Comparison of ENCODE assay signal across 26 cellular contexts in the genomic region with DNA sequence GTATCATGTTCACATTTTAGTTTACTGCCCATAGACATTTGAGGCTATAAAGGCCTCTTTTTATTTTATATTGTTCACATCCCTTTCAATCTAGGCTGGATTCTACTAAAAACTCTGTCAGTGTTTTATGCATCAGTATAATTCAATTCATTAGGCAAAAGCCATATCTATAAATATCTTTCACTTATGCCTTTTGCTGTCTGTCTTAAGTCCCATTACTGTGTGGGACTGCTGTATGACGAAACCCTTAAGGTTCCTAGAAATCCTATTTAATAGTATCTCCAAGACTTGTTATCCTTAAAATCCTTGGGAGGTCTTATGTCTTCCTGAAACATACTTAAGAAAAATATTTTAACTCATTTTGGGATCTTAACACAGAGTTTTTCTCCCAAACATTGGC.
"Had no signal": no experiment of that assay in that cellular context is flagged by ENCODE, and none has a peak within 500 bp of the region (broad histone marks: within the 10 kb centered on the region; RNA-seq: fewer than 3 reads in every experiment).

No MANE protein-coding gene starts in this region.

- ATAC-seq: effector memory CD8-positive, alpha-beta T cell; gastrocnemius medialis; heart right ventricle; left cardiac atrium; left lung; left ventricle myocardium superior; lower lobe of right lung; mucosa of descending colon had no signal

- H3K9me3 Mint-ChIP-seq: dendritic cell treated with granulocyte-macrophage colony-stimulating factor and Interleukin-4, amounts not matched to agents 40 ng/mL and 50 ng/mL, for 4 days; endodermal cell; naive B cell had no signal

- H3K27ac Mint-ChIP-seq: dendritic cell treated with granulocyte-macrophage colony-stimulating factor and Interleukin-4, amounts not matched to agents 40 ng/mL and 50 ng/mL, for 4 days; effector memory CD8-positive, alpha-beta T cell; endodermal cell; mesothelial cell of epicardium; naive B cell had no signal

- FAIRE-seq: endometrium, islet of Langerhans, keratinocyte had no signal

- H3K27ac ChIP-seq: colonic mucosa, epithelial cell of prostate, esophagus muscularis mucosa, gastrocnemius medialis, heart right ventricle, left lung, lower lobe of right lung had no signal

- H3K4me1 Mint-ChIP-seq: endodermal cell, naive B cell had no signal

- DNase-seq: colonic mucosa; cortex of kidney; effector CD8-positive, alpha-beta T cell; effector memory CD8-positive, alpha-beta T cell; endodermal cell; erythroblast; foreskin melanocyte; gastrocnemius medialis; glutamatergic neuron; head of caudate nucleus; heart right ventricle; hippocampal formation; left cardiac atrium; left lung; left ventricle myocardium superior; lower lobe of right lung; mesenchymal stem cell; mucosa of descending colon; naive B cell had no signal

- H3K9me3 ChIP-seq: colonic mucosa, esophagus muscularis mucosa, gastrocnemius medialis, heart right ventricle, left lung, lower lobe of right lung, mucosa of descending colon had no signal

- H3K36me3 ChIP-seq: colonic mucosa, esophagus muscularis mucosa, gastrocnemius medialis, heart right ventricle, left lung, lower lobe of right lung had no signal

- H3K4me1 ChIP-seq: colonic mucosa, esophagus muscularis mucosa, gastrocnemius medialis, left lung, lower lobe of right lung had no signal

- H3K27me3 ChIP-seq: colonic mucosa, esophagus muscularis mucosa, gastrocnemius medialis, heart right ventricle, left lung had no signal

- H3K27me3 Mint-ChIP-seq: dendritic cell treated with granulocyte-macrophage colony-stimulating factor and Interleukin-4, amounts not matched to agents 40 ng/mL and 50 ng/mL, for 4 days; effector memory CD8-positive, alpha-beta T cell; naive B cell had no signal

- H3K4me3 ChIP-seq: colonic mucosa, esophagus muscularis mucosa, gastrocnemius medialis, heart right ventricle, left lung, lower lobe of right lung, mucosa of descending colon had no signal

- H3K36me3 Mint-ChIP-seq: mesothelial cell of epicardium, naive B cell had no signal

- H3K4me3 Mint-ChIP-seq: dendritic cell treated with granulocyte-macrophage colony-stimulating factor and Interleukin-4, amounts not matched to agents 40 ng/mL and 50 ng/mL, for 4 days; effector memory CD8-positive, alpha-beta T cell; endodermal cell; mesothelial cell of epicardium; naive B cell had no signal
